ENCODE assay signal across 8 cellular contexts in genomic region chr7:74454059-74454947, GRCh38. TPM values are rescaled to one million over a fixed set of nuclear protein-coding genes. Genes with fewer than 3 reads are reported as not detected.
A peak's percentile ranks its signal among the peaks of the same experiment; 100 is the strongest.
DNase-seq lines count a peak whose midpoint lies in the region; ATAC-seq and TF ChIP-seq lines count a peak whose summit lies in the region.

No MANE protein-coding gene starts in this region.

- H3K27ac ChIP-seq in caudate nucleus (ENCODE audit: low read depth, low read length), result peak overlapping the region; percentile 86
- H3K27ac ChIP-seq in thymus (ENCODE audit: low read depth), result no peak overlapping the region

- H3K4me3 ChIP-seq in Loucy (ENCODE audit: low read length, poor library complexity, severe bottlenecking) (peak overlapping the region; percentile 40), thymus (ENCODE audit: low read length) (peak overlapping the region; percentile 51)

- TF ChIP-seq CTCF in Loucy (conservative IDR thresholded peaks at IDR 0.05; ENCODE audit: low read length), result no peak

- H3K36me3 ChIP-seq in Loucy (ENCODE audit: insufficient read depth, low read length), result no peaks in the 10 kb centered on the region
- H3K36me3 ChIP-seq in thymus (ENCODE audit: control insufficient read depth, insufficient read depth), result no peaks in the 10 kb centered on the region

- peak overlapping the region; percentile 57 for H3K4me2 ChIP-seq in Loucy (ENCODE audit: low read depth, low read length, poor library complexity, severe bottlenecking)

- DNase-seq in AG20443 (ENCODE audit: low spot score) (peak; percentile 44), caudate nucleus (lab: John Stamatoyannopoulos, UW) (peak in 15 of 61 donors; percentile 22 to 87 (median 44)), medulla oblongata (ENCODE audit: extremely low spot score) (peak; percentile 18), NCI-H128 (lab: John Stamatoyannopoulos, UW; ENCODE audit: unreplicated experiment) (no peak), DMS79 treated with DMSO at 0.1 percent for 48 hours (lab: John Stamatoyannopoulos, UW) (no peak)

- H3K4me1 ChIP-seq in Loucy (ENCODE audit: insufficient read depth, low read length, poor library complexity, severe bottlenecking), result peaks cover 7% of the 10 kb centered on the region
- H3K4me1 ChIP-seq in thymus (ENCODE audit: control insufficient read depth, insufficient read depth, low read length), result no peaks in the 10 kb centered on the region

- no peak overlapping the region for H2AFZ ChIP-seq in Loucy (ENCODE audit: low read length)

- no peaks in the 10 kb centered on the region for H3K79me2 ChIP-seq in Loucy (ENCODE audit: insufficient read depth, low read length)

- no peaks in the 10 kb centered on the region for H3K9me3 ChIP-seq in Loucy (ENCODE audit: insufficient read depth, low read depth, low read length)
- H3K9me3 ChIP-seq in thymus (ENCODE audit: control insufficient read depth), result peaks cover 2% of the 10 kb centered on the region

- H3K9ac ChIP-seq in Loucy (ENCODE audit: low read depth, low read length, poor library complexity, severe bottlenecking), result peak overlapping the region; percentile 48

- H4K20me1 ChIP-seq in Loucy (ENCODE audit: insufficient read depth, low read length, poor library complexity, severe bottlenecking), result no peaks in the 10 kb centered on the region

- no peaks in the 10 kb centered on the region for H3K27me3 ChIP-seq in Loucy (ENCODE audit: insufficient read depth, low read length, poor library complexity, severe bottlenecking)
- H3K27me3 ChIP-seq in thymus (ENCODE audit: control insufficient read depth, insufficient read depth), result peaks cover 28% of the 10 kb centered on the region

- no peak for ATAC-seq in HG03378 (IDR thresholded peaks at IDR 0.05; ENCODE audit: unreplicated experiment)

- no peaks in the 10 kb centered on the region for H3F3A ChIP-seq in Loucy (ENCODE audit: low read depth)

- no peaks in the 10 kb centered on the region for H3K9me2 ChIP-seq in Loucy (replicated peaks; ENCODE audit: low read depth, low read length)

- WGBS in thymus, result 12% methylated on average over 54 of the region's 54 CpGs

RNA-seq across cellular contexts. Expression of gene GTF2IRD1, which starts 0.6 kb away (rescaled TPM):
- 14.6 TPM for polyA plus RNA-seq in thymus

Comparison
In these comparisons a context has a peak if more than half of its experiments do, and no peak if none do; other contexts are left out.
1. DNase-seq: peak in AG20443 (single experiment) and medulla oblongata (single experiment); none in NCI-H128 (single experiment) and DMS79 treated with DMSO at 0.1 percent for 48 hours (single experiment).